Comparison of ENCODE assay signal across 9 cellular contexts in the genomic region with DNA sequence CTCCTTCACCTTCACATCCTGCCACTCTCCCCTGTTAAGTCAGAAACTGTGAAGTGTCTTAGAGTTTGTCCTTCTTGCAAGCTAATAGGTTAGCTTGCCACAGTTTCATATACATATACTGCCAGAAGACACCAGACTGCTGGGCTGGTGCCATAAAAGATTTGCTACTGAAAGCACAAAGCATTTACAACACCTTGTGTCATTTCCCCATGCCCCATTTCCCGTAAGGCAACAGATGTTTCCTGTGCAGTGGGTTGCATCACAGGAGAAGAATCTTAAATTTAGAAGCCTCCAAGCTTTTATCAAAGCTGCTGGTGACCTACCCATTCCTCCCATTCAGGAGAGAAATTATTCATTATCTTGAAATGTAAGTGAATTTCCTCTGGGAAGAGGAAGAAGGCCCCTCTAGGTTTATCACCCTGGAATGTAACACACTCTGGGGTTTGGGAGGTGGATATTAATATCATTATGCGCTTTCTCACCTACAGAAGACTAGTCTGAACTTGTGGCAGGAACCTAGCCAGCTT. TPM values are rescaled to one million over a fixed set of nuclear protein-coding genes. Genes with fewer than 3 reads are reported as not detected.
DNase-seq lines count a peak whose midpoint lies in the region; ATAC-seq and TF ChIP-seq lines count a peak whose summit lies in the region.
"Had no signal": no experiment of that assay in that cellular context is flagged by ENCODE, and none has a peak within 500 bp of the region (broad histone marks: within the 10 kb centered on the region; RNA-seq: fewer than 3 reads in every experiment).

No MANE protein-coding gene starts in this region.

- H3K36me3 ChIP-seq in HAP-1 (replicated peaks), result no peaks in the 10 kb centered on the region
- H3K36me3 ChIP-seq in WERI-Rb-1, result no peaks in the 10 kb centered on the region

- no peak overlapping the region for H3K4me3 ChIP-seq in HAP-1
- H3K4me3 ChIP-seq in WERI-Rb-1 (ENCODE audit: low read depth, low read length), result no peak overlapping the region

- intact Hi-C loops in activated CD4-positive, alpha-beta T cell treated with anti-CD3 and anti-CD28 coated beads for 36 hours (cut with DNase I, micrococcal nuclease), result no loop called here

- H3K27me3 ChIP-seq in HAP-1 (ENCODE audit: low read depth) (no peaks in the 10 kb centered on the region), WERI-Rb-1 (ENCODE audit: insufficient read depth, low read depth, severe bottlenecking) (no peaks in the 10 kb centered on the region)

- POLR2A ChIA-PET in activated CD4-positive, alpha-beta T cell treated with anti-CD3 and anti-CD28 coated beads for 36 hours (lab: Charles Lee), result no interaction called here

- H3K4me1 Mint-ChIP-seq in activated CD4-positive, alpha-beta T cell treated with anti-CD3 and anti-CD28 coated beads for 36 hours, result peaks cover 12% of the 10 kb centered on the region
- peaks cover 6% of the 10 kb centered on the region for H3K4me1 Mint-ChIP-seq in T-helper 2 cell treated with Interferon-gamma antibody and Interleukin-4, amounts not matched to agents 5 μg/mL and 100 μg/mL, for 36 hours (ENCODE audit: low read depth)

- no peak for TF ChIP-seq CTCF in WERI-Rb-1 (IDR thresholded peaks at IDR 0.05; ENCODE audit: low read depth, low read length)

- H3K4me3 Mint-ChIP-seq in activated CD4-positive, alpha-beta T cell treated with anti-CD3 and anti-CD28 coated beads for 36 hours, result no peak overlapping the region
- H3K4me3 Mint-ChIP-seq in T-helper 2 cell treated with Interferon-gamma antibody and Interleukin-4, amounts not matched to agents 5 μg/mL and 100 μg/mL, for 36 hours, result peak overlapping the region; percentile 22

- peak; percentile 52 for DNase-seq in activated CD4-positive, alpha-beta T cell treated with anti-CD3 and anti-CD28 coated beads for 36 hours
- no peak for DNase-seq in activated CD4-positive, alpha-beta T cell treated with anti-CD3 and anti-CD28 coated beads, Interleukin-2, amount 50 U/mL, for 48 hours
- no peak for DNase-seq in T-helper 2 cell treated with Interferon-gamma antibody and Interleukin-4, amounts not matched to agents 5 μg/mL and 100 μg/mL, for 36 hours (ENCODE audit: low spot score)
- DNase-seq in glomerular visceral epithelial cell (ENCODE audit: extremely low spot score) (peak; percentile 54), HAP-1 (ENCODE audit: low spot score in 2 of 2) (no peak), WERI-Rb-1 (no peak)
- peak; percentile 7 for DNase-seq in stimulated activated naive CD8-positive, alpha-beta T cell treated with anti-CD3 and anti-CD28 coated beads, Interleukin-15, Interleukin-2, amounts not matched to agents 100 U/mL and 50 U/mL, for 24 hours

- H3K9me3 Mint-ChIP-seq in activated CD4-positive, alpha-beta T cell treated with anti-CD3 and anti-CD28 coated beads for 36 hours (ENCODE audit: low read depth), result peaks cover 9% of the 10 kb centered on the region
- peaks cover 10% of the 10 kb centered on the region for H3K9me3 Mint-ChIP-seq in T-helper 2 cell treated with Interferon-gamma antibody and Interleukin-4, amounts not matched to agents 5 μg/mL and 100 μg/mL, for 36 hours

- peak; percentile 86 for ATAC-seq in activated CD4-positive, alpha-beta T cell treated with anti-CD3 and anti-CD28 coated beads for 36 hours
- peak; percentile 67 for ATAC-seq in HG03103 (IDR thresholded peaks at IDR 0.05; ENCODE audit: low read depth, unreplicated experiment)
- peak; percentile 43 for ATAC-seq in stimulated activated naive CD8-positive, alpha-beta T cell treated with anti-CD3 and anti-CD28 coated beads, Interleukin-15, Interleukin-2, amounts not matched to agents 100 U/mL and 50 U/mL, for 24 hours

- no peaks in the 10 kb centered on the region for H3K27me3 Mint-ChIP-seq in activated CD4-positive, alpha-beta T cell treated with anti-CD3 and anti-CD28 coated beads for 36 hours
- no peaks in the 10 kb centered on the region for H3K27me3 Mint-ChIP-seq in T-helper 2 cell treated with Interferon-gamma antibody and Interleukin-4, amounts not matched to agents 5 μg/mL and 100 μg/mL, for 36 hours (ENCODE audit: low read depth)

- H3K4me1 ChIP-seq in HAP-1, result no peaks in the 10 kb centered on the region

- H3K9me3 ChIP-seq in HAP-1 (no peaks in the 10 kb centered on the region), WERI-Rb-1 (ENCODE audit: severe bottlenecking) (no peaks in the 10 kb centered on the region)

- H3K27ac Mint-ChIP-seq in activated CD4-positive, alpha-beta T cell treated with anti-CD3 and anti-CD28 coated beads for 36 hours, result peak overlapping the region; percentile 87
- no peak overlapping the region for H3K27ac Mint-ChIP-seq in T-helper 2 cell treated with Interferon-gamma antibody and Interleukin-4, amounts not matched to agents 5 μg/mL and 100 μg/mL, for 36 hours

- no peak overlapping the region for H3K27ac ChIP-seq in WERI-Rb-1
- H3K27ac ChIP-seq: C4-2B had no signal

- H3K36me3 Mint-ChIP-seq in activated CD4-positive, alpha-beta T cell treated with anti-CD3 and anti-CD28 coated beads for 36 hours (ENCODE audit: low read depth), result peaks cover 44% of the 10 kb centered on the region
- H3K36me3 Mint-ChIP-seq in T-helper 2 cell treated with Interferon-gamma antibody and Interleukin-4, amounts not matched to agents 5 μg/mL and 100 μg/mL, for 36 hours (ENCODE audit: low read depth), result peaks cover 14% of the 10 kb centered on the region

- CTCF ChIA-PET in activated CD4-positive, alpha-beta T cell treated with anti-CD3 and anti-CD28 coated beads for 36 hours (lab: Charles Lee), result interaction anchor here (1.0 kb wide), 1 partner anchor 230 kb away, joined by 3 read pairs; no protein-coding TSS in a partner anchor

- in situ Hi-C loops in HAP-1 (cut with MboI; ENCODE audit: low sequenced_read_pairs), result no loop called here

RNA-seq across cellular contexts. Expression of a gene that starts 34.5 kb away (rescaled TPM):
- 1 to 10 TPM; 6.0 to 6.4 TPM for total RNA-seq in activated CD4-positive, alpha-beta T cell treated with anti-CD3 and anti-CD28 coated beads for 36 hours

Comparison
In these comparisons a context has a peak if more than half of its experiments do, and no peak if none do; other contexts are left out.
1. DNase-seq: peak in activated CD4-positive, alpha-beta T cell treated with anti-CD3 and anti-CD28 coated beads for 36 hours (single experiment), glomerular visceral epithelial cell (single experiment) and stimulated activated naive CD8-positive, alpha-beta T cell treated with anti-CD3 and anti-CD28 coated beads, Interleukin-15, Interleukin-2, amounts not matched to agents 100 U/mL and 50 U/mL, for 24 hours (single experiment); none in activated CD4-positive, alpha-beta T cell treated with anti-CD3 and anti-CD28 coated beads, Interleukin-2, amount 50 U/mL, for 48 hours (0 of 2), T-helper 2 cell treated with Interferon-gamma antibody and Interleukin-4, amounts not matched to agents 5 μg/mL and 100 μg/mL, for 36 hours (single experiment), HAP-1 (0 of 2) and WERI-Rb-1 (single experiment).
2. Peak in every context shown above with its lines, with median percentiles within 50 percentile points of each other: ATAC-seq.